11 cellular contexts compared by ENCODE assay signal in the genomic region with DNA sequence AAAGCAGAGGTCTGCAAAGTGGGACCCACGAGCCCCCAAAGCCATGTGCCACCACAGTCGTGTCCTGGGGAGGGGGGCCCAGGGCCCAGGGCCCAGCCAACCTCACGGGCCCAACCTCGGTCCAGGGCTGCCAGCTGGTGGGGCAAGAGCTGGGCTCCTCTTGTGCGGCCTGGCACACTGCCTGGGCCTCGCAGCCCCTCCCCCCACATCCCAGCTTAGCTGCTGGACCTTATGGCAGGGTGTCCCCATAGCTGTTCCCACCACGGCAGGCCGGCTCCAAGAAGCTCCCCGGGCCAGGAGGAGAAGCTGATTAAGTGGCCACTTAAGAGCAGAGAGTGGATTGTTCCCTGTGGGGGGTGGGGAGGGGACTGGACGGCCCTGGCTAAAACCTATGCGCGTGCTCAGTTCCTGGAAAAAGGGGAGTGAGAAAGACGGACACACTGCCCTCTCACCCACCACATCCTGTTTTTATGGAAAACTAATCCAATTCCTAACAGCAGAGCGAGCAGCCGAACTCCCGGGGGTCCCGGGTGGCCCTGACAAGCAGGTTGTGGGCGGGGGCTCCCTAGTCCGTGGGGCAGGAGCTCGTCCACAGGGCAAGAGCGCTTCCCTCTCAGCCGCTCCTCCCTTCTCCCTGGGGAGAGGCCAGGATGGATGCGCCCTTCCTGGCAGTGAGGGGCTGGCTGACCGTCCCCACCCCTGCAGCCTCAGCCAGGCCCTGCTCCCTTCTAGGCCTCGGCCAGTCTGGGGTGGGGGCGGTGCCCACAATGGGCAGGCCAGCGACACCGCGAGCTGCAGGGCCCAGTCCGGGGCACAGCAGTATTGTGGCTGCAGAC. TPM values are rescaled to one million over a fixed set of nuclear protein-coding genes. Genes with fewer than 3 reads are reported as not detected.
DNase-seq lines count a peak whose midpoint lies in the region; ATAC-seq, FAIRE-seq and TF ChIP-seq lines count a peak whose summit lies in the region.
"Had no signal": no experiment of that assay in that cellular context is flagged by ENCODE, and none has a peak within 500 bp of the region (broad histone marks: within the 10 kb centered on the region; RNA-seq: fewer than 3 reads in every experiment).

No MANE protein-coding gene starts in this region.

- H3K36me3 ChIP-seq in vagina = no peaks in the 10 kb centered on the region

- no peaks in the 10 kb centered on the region for H3K27me3 Mint-ChIP-seq in activated T-cell treated with anti-CD3 and anti-CD28 coated beads, Interleukin-2, amount 50 U/mL, for 72 hours (ENCODE audit: low read depth)
- H3K27me3 Mint-ChIP-seq in central memory CD8-positive, alpha-beta T cell = no peaks in the 10 kb centered on the region
- H3K27me3 Mint-ChIP-seq: stimulated activated naive CD8-positive, alpha-beta T cell treated with anti-CD3 and anti-CD28 coated beads, Interleukin-15, amount 100 ng/mL, for 72 hours had no signal

- H3K9me3 Mint-ChIP-seq in activated T-cell treated with anti-CD3 and anti-CD28 coated beads, Interleukin-2, amount 50 U/mL, for 72 hours = no peaks in the 10 kb centered on the region
- no peaks in the 10 kb centered on the region for H3K9me3 Mint-ChIP-seq in central memory CD8-positive, alpha-beta T cell
- H3K9me3 Mint-ChIP-seq: naive B cell; stimulated activated naive CD8-positive, alpha-beta T cell treated with anti-CD3 and anti-CD28 coated beads, Interleukin-15, amount 100 ng/mL, for 72 hours had no signal

- TF ChIP-seq POLR2A in vagina (IDR thresholded peaks at IDR 0.05) (no peak), H54 (IDR thresholded peaks at IDR 0.05; ENCODE audit: low read depth, low read length) (no peak)

- intact Hi-C loops in vagina (cut with DNase I) = no loop called here

- peak overlapping the region; percentile 2 to 28 for H3K4me3 ChIP-seq in vagina

- H3K27me3 ChIP-seq in vagina = no peaks in the 10 kb centered on the region

- no peak for ATAC-seq in activated T-cell treated with anti-CD3 and anti-CD28 coated beads, Interleukin-2, amount 50 U/mL, for 72 hours (replicated peaks in 1 of 2)
- no peak for ATAC-seq in central memory CD8-positive, alpha-beta T cell (replicated peaks; ENCODE audit: extremely low read depth, poor library complexity, severe bottlenecking)
- no peak for ATAC-seq in GM21786 (IDR thresholded peaks at IDR 0.05; ENCODE audit: unreplicated experiment)
- ATAC-seq: stimulated activated naive CD8-positive, alpha-beta T cell treated with anti-CD3 and anti-CD28 coated beads, Interleukin-15, amount 100 ng/mL, for 72 hours had no signal

- peak overlapping the region; percentile 83 for H3K27ac ChIP-seq in vagina

- no peak for DNase-seq in activated T-cell treated with anti-CD3 and anti-CD28 coated beads, Interleukin-2, amount 50 U/mL, for 72 hours
- DNase-seq in activated T-cell treated with anti-CD3 and anti-CD28 coated beads, Interleukin-2, amount 50 U/mL, for 1 hour = no peak
- DNase-seq in central memory CD8-positive, alpha-beta T cell (ENCODE audit: low spot score in 2 of 2) = no peak
- peak; percentile 63 to 96 for DNase-seq in lung microvascular endothelial cell (ENCODE audit: low read depth in 2 of 2)
- no peak for DNase-seq in vagina (ENCODE audit: extremely low spot score in 2 of 2)
- no peak for DNase-seq in H54 (ENCODE audit: insufficient read length, low spot score)
- DNase-seq in stimulated activated CD4-positive, alpha-beta T cell treated with anti-CD3 and anti-CD28 coated beads, Interleukin-4, amount 100 ng/mL, for 24 hours = no peak
- DNase-seq: naive B cell; stimulated activated naive CD8-positive, alpha-beta T cell treated with anti-CD3 and anti-CD28 coated beads, Interleukin-15, amount 100 ng/mL, for 72 hours had no signal

- FAIRE-seq in H54 (lab: Jason Lieb, UNC) = no peak

- no peak overlapping the region for H3K4me3 Mint-ChIP-seq in activated T-cell treated with anti-CD3 and anti-CD28 coated beads, Interleukin-2, amount 50 U/mL, for 72 hours
- no peak overlapping the region for H3K4me3 Mint-ChIP-seq in central memory CD8-positive, alpha-beta T cell
- H3K4me3 Mint-ChIP-seq: brain; stimulated activated naive CD8-positive, alpha-beta T cell treated with anti-CD3 and anti-CD28 coated beads, Interleukin-15, amount 100 ng/mL, for 72 hours had no signal

- H3K4me1 Mint-ChIP-seq in activated T-cell treated with anti-CD3 and anti-CD28 coated beads, Interleukin-2, amount 50 U/mL, for 72 hours (ENCODE audit: low read depth) = peaks cover 32% of the 10 kb centered on the region
- peaks cover 40% of the 10 kb centered on the region for H3K4me1 Mint-ChIP-seq in central memory CD8-positive, alpha-beta T cell

- no peaks in the 10 kb centered on the region for H3K9me3 ChIP-seq in vagina

- H3K4me1 ChIP-seq in vagina = peaks cover 93% of the 10 kb centered on the region

- peak overlapping the region; percentile 33 for H3K27ac Mint-ChIP-seq in activated T-cell treated with anti-CD3 and anti-CD28 coated beads, Interleukin-2, amount 50 U/mL, for 72 hours
- H3K27ac Mint-ChIP-seq in central memory CD8-positive, alpha-beta T cell (ENCODE audit: low read depth) = peak overlapping the region; percentile 74

- H3K36me3 Mint-ChIP-seq in activated T-cell treated with anti-CD3 and anti-CD28 coated beads, Interleukin-2, amount 50 U/mL, for 72 hours (ENCODE audit: insufficient read depth in 2 of 2) = no peaks in the 10 kb centered on the region
- H3K36me3 Mint-ChIP-seq in central memory CD8-positive, alpha-beta T cell (ENCODE audit: insufficient read depth) = peaks cover 13% of the 10 kb centered on the region
- H3K36me3 Mint-ChIP-seq: brain, naive B cell had no signal

- no peak for TF ChIP-seq CTCF in vagina (IDR thresholded peaks at IDR 0.05)

RNA-seq across cellular contexts. Expression of gene PIEZO1, which starts 16.8 kb away (rescaled TPM):
- total RNA-seq in activated T-cell treated with anti-CD3 and anti-CD28 coated beads, Interleukin-2, amount 50 U/mL, for 72 hours = 100 to 1,000 TPM in 1 of 2 donors, 10 to 100 TPM in 1; 94.1 to 141 TPM
- total RNA-seq in lung microvascular endothelial cell (227 and 460 TPM in 2 replicates), vagina (184 TPM)

RNA-seq across cellular contexts. Expression of gene CDT1, which starts 35.3 kb away (rescaled TPM):
- 100 to 1,000 TPM; 167 to 172 TPM for total RNA-seq in activated T-cell treated with anti-CD3 and anti-CD28 coated beads, Interleukin-2, amount 50 U/mL, for 72 hours
- total RNA-seq in lung microvascular endothelial cell (1.8 and 3.7 TPM in 2 replicates), vagina (10.8 TPM)

RNA-seq across cellular contexts. Expression of gene APRT, which starts 43.5 kb away (rescaled TPM):
- total RNA-seq in activated T-cell treated with anti-CD3 and anti-CD28 coated beads, Interleukin-2, amount 50 U/mL, for 72 hours = 100 to 1,000 TPM; 116 to 139 TPM
- total RNA-seq in lung microvascular endothelial cell = 92.7 and 112 TPM in 2 replicates
- total RNA-seq in vagina = 134 TPM

Comparison
In these comparisons a context has a peak if more than half of its experiments do, and no peak if none do; other contexts are left out.
1. DNase-seq: peak in lung microvascular endothelial cell (2 of 2); none in activated T-cell treated with anti-CD3 and anti-CD28 coated beads, Interleukin-2, amount 50 U/mL, for 72 hours (0 of 2), activated T-cell treated with anti-CD3 and anti-CD28 coated beads, Interleukin-2, amount 50 U/mL, for 1 hour (single experiment), central memory CD8-positive, alpha-beta T cell (0 of 2), vagina (0 of 2), H54 (single experiment) and stimulated activated CD4-positive, alpha-beta T cell treated with anti-CD3 and anti-CD28 coated beads, Interleukin-4, amount 100 ng/mL, for 24 hours (single experiment).
2. RNA of gene CDT1, which starts 35.3 kb away (total RNA-seq): 167 to 172 TPM in activated T-cell treated with anti-CD3 and anti-CD28 coated beads, Interleukin-2, amount 50 U/mL, for 72 hours; 10.8 TPM in vagina (single experiment) and 1.8 to 3.7 TPM in lung microvascular endothelial cell; every median in the first group is over 10 times any median in the second.